In the genomic region with DNA sequence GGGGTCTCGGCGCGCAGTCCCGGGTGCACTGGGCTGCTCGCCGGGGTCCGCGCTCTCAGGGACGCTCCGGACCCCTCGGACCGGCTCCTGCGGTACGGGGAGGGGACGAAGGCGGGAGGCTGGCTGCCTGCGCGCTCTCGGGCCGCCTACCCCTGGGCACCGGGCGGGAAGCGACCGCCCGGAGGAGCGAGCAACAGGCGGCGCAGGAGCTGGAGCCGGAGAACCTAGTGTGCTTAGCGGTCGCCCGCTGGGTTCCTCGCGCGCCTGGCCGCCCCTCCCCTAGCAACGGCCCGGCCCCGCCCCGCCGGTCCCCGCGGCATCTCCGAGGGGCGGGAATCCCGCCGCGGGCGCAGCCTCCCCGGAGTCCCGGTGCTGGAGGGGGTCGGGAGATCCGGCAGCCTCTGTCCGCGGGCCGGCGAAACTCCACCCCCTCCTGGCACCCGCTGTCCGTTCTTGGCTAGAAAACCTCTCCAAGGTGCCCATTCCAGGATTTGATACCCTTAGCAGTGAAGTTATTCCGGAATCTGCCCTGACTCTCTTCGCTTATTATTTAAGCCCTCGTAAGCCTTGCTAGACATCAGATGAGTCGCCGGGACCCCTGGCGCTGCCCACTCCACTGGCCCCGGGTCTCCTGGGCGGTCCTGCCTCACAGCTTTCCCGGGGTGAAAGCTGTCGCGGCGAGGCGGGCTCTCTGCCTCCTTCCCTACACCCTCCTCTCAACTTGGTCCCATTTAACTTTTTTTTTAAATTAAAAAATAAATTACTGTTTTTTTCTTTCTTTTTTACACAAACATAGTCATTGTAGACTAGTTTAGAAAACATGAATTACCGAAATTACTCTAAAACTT, we compare ENCODE assay signal across 8 cellular contexts. TPM values are rescaled to one million over a fixed set of nuclear protein-coding genes. Genes with fewer than 3 reads are reported as not detected.
A peak's percentile ranks its signal among the peaks of the same experiment; 100 is the strongest.
DNase-seq lines count a peak whose midpoint lies in the region; ATAC-seq and TF ChIP-seq lines count a peak whose summit lies in the region.

Gene RPRML, minus strand, starts transcription at position 231 of the 848 bp plus-strand sequence. CDS start 246 bp downstream, outside the sequence.

- intact Hi-C loops in ascending aorta (cut with DNase I): no loop called here

- H3K27ac ChIP-seq in OCI-LY1 (ENCODE audit: low read depth, low read length, poor library complexity, severe bottlenecking) (no peak within 1 kb of the TSS), ascending aorta (no peak within 1 kb of the TSS), iPS-18a (ENCODE audit: low read length) (no peak within 1 kb of the TSS), skin epidermis (peak within 1 kb of the TSS in 2 of 21 experiments; percentile 5 to 7)

- H3K79me2 ChIP-seq in OCI-LY1 (ENCODE audit: insufficient read depth, low read length): no peaks in the 10 kb centered on the region

- no peaks in the 10 kb centered on the region for H3K27me3 ChIP-seq in OCI-LY1 (ENCODE audit: insufficient read depth, low read length)
- H3K27me3 ChIP-seq in ascending aorta: no peaks in the 10 kb centered on the region
- H3K27me3 ChIP-seq in iPS-18a (ENCODE audit: control insufficient read depth, insufficient read depth, low read length): peaks cover 35% of the 10 kb centered on the region

- H3K4me3 ChIP-seq in OCI-LY1 (ENCODE audit: low read depth, low read length, poor library complexity, severe bottlenecking) (peak within 1 kb of the TSS; percentile 57), ascending aorta (peak within 1 kb of the TSS; percentile 72 to 91), iPS-18a (ENCODE audit: low read length) (peak within 1 kb of the TSS; percentile 60), skin epidermis (peak within 1 kb of the TSS; percentile 19 to 54 (median 43))

- peak within 1 kb of the TSS; percentile 63 for H3K4me2 ChIP-seq in OCI-LY1 (ENCODE audit: low read length)

- peak; percentile 7 for DNase-seq in activated T-cell treated with anti-CD3 and anti-CD28 coated beads for 1 hour (ENCODE audit: low read depth)
- no peak for DNase-seq in activated T-cell treated with anti-CD3 and anti-CD28 coated beads for 4 hours
- no peak for DNase-seq in ascending aorta (ENCODE audit: low spot score in 2 of 2)
- no peak for DNase-seq in SKM-1 treated with dmso at 0.1 percent for 144 hours (lab: John Stamatoyannopoulos, UW; ENCODE audit: unreplicated experiment)

- H3K9me3 ChIP-seq in OCI-LY1 (ENCODE audit: low read length): no peaks in the 10 kb centered on the region
- no peaks in the 10 kb centered on the region for H3K9me3 ChIP-seq in ascending aorta
- no peaks in the 10 kb centered on the region for H3K9me3 ChIP-seq in iPS-18a (ENCODE audit: control insufficient read depth, low read depth, low read length)

- no peak for TF ChIP-seq CTCF in OCI-LY1 (IDR thresholded peaks at IDR 0.05; ENCODE audit: low read length)
- TF ChIP-seq CTCF in ascending aorta (IDR thresholded peaks at IDR 0.05): no peak

- no peaks in the 10 kb centered on the region for H4K20me1 ChIP-seq in OCI-LY1 (ENCODE audit: insufficient read depth, low read length)

- H3K4me1 ChIP-seq in OCI-LY1 (ENCODE audit: insufficient read depth, low read length, severe bottlenecking) (peaks cover 29% of the 10 kb centered on the region), ascending aorta (peaks cover 13 to 14% of the 10 kb centered on the region in 2 donors), iPS-18a (ENCODE audit: control insufficient read depth, low read depth, low read length) (peaks cover 20% of the 10 kb centered on the region)

- peak within 1 kb of the TSS; percentile 33; the same call in 1 of the 2 replicates for H3K9ac ChIP-seq in OCI-LY1 (ENCODE audit: low read length)
- H3K9ac ChIP-seq in iPS-18a (ENCODE audit: low read length): peak within 1 kb of the TSS; percentile 35

- H3K36me3 ChIP-seq in OCI-LY1 (ENCODE audit: insufficient read depth, low read length) (no peaks in the 10 kb centered on the region), ascending aorta (no peaks in the 10 kb centered on the region), iPS-18a (ENCODE audit: control insufficient read depth, low read depth, low read length) (no peaks in the 10 kb centered on the region)

- H3F3A ChIP-seq in OCI-LY1 (ENCODE audit: insufficient read depth, low read length): no peaks in the 10 kb centered on the region

- ATAC-seq in GM21528 (IDR thresholded peaks at IDR 0.05; ENCODE audit: low FRiP score, unreplicated experiment): no peak

- H3K9me2 ChIP-seq in OCI-LY1 (ENCODE audit: low read depth, low read length): no peaks in the 10 kb centered on the region

- H2AFZ ChIP-seq in OCI-LY1 (ENCODE audit: low read length): no peak within 1 kb of the TSS

RNA-seq across cellular contexts. Expression of gene RPRML, which starts in this region (rescaled TPM):
- not detected for total RNA-seq in ascending aorta
